Comparison of ENCODE assay signal across 16 cellular contexts in genomic region chrX:38282044-38282443, GRCh38. TPM values are rescaled to one million over a fixed set of nuclear protein-coding genes. Genes with fewer than 3 reads are reported as not detected.
DNase-seq lines count a peak whose midpoint lies in the region; ATAC-seq and TF ChIP-seq lines count a peak whose summit lies in the region.
"Had no signal": no experiment of that assay in that cellular context is flagged by ENCODE, and none has a peak within 500 bp of the region (broad histone marks: within the 10 kb centered on the region; RNA-seq: fewer than 3 reads in every experiment).

No MANE protein-coding gene starts in this region.

- in situ Hi-C loops in astrocyte of the cerebellum (cut with HindIII; ENCODE audit: low sequenced_read_pairs): no loop called here

- no peaks in the 10 kb centered on the region for H3K4me1 ChIP-seq in breast epithelium
- no peaks in the 10 kb centered on the region for H3K4me1 ChIP-seq in cardiac muscle cell (ENCODE audit: low read depth)
- H3K4me1 ChIP-seq in thoracic aorta (ENCODE audit: control insufficient read depth in 1 of 2, low read depth in 2 of 2): no peaks in the 10 kb centered on the region
- H3K4me1 ChIP-seq: parathyroid adenoma, thyroid gland had no signal

- H3K9me3 Mint-ChIP-seq in MCF 10A (ENCODE audit: unreplicated experiment): no peaks in the 10 kb centered on the region
- no peaks in the 10 kb centered on the region for H3K9me3 Mint-ChIP-seq in glutamatergic neuron (ENCODE audit: unreplicated experiment)
- H3K9me3 Mint-ChIP-seq: activated CD4-positive, alpha-beta T cell treated with anti-CD3 and anti-CD28 coated beads, Interleukin-2, amount 10 ng/mL, durations not matched to agents 7 days and 5 days; effector memory CD8-positive, alpha-beta T cell had no signal

- H3K4me1 Mint-ChIP-seq in MCF 10A (ENCODE audit: insufficient read depth, unreplicated experiment) (peaks cover 6% of the 10 kb centered on the region), glutamatergic neuron (ENCODE audit: low read depth, unreplicated experiment) (no peaks in the 10 kb centered on the region)
- H3K4me1 Mint-ChIP-seq: activated CD4-positive, alpha-beta T cell treated with anti-CD3 and anti-CD28 coated beads, Interleukin-2, amount 10 ng/mL, durations not matched to agents 7 days and 5 days had no signal

- no peak for ATAC-seq in thoracic aorta (ENCODE audit: insufficient number of reproducible peaks, low FRiP score, low read depth)
- ATAC-seq: effector memory CD8-positive, alpha-beta T cell had no signal

- H3K4me3 ChIP-seq in breast epithelium (no peak overlapping the region), astrocyte of the cerebellum (ENCODE audit: low read depth, low read length) (no peak overlapping the region), cardiac muscle cell (no peak overlapping the region), thoracic aorta (no peak overlapping the region), WERI-Rb-1 (ENCODE audit: low read depth, low read length) (no peak overlapping the region)
- H3K4me3 ChIP-seq: thyroid gland had no signal

- H3K4me3 Mint-ChIP-seq in MCF 10A (ENCODE audit: unreplicated experiment): no peak overlapping the region
- H3K4me3 Mint-ChIP-seq in glutamatergic neuron (ENCODE audit: unreplicated experiment): no peak overlapping the region
- H3K4me3 Mint-ChIP-seq: activated CD4-positive, alpha-beta T cell treated with anti-CD3 and anti-CD28 coated beads, Interleukin-2, amount 10 ng/mL, durations not matched to agents 7 days and 5 days; effector memory CD8-positive, alpha-beta T cell had no signal

- DNase-seq in MCF 10A (ENCODE audit: unreplicated experiment): no peak
- no peak for DNase-seq in breast epithelium (ENCODE audit: low spot score in 2 of 2)
- no peak for DNase-seq in astrocyte of the cerebellum (ENCODE audit: low read depth)
- peak; percentile 14 to 48 for DNase-seq in cardiac muscle cell (ENCODE audit: low read depth in 1 of 2, low spot score in 1 of 2)
- DNase-seq in thoracic aorta (ENCODE audit: low spot score): no peak
- DNase-seq in NCI-H2081 (lab: John Stamatoyannopoulos, UW): no peak
- DNase-seq in WERI-Rb-1: no peak
- no peak for DNase-seq in glutamatergic neuron
- DNase-seq: activated CD4-positive, alpha-beta T cell treated with anti-CD3 and anti-CD28 coated beads, Interleukin-2, amount 10 ng/mL, durations not matched to agents 7 days and 5 days; activated naive CD4-positive, alpha-beta T cell; AML-193; effector memory CD8-positive, alpha-beta T cell; NCI-H2171; SIG-M5; thyroid gland had no signal

- H3K27me3 Mint-ChIP-seq in MCF 10A (ENCODE audit: insufficient read depth, unreplicated experiment): peaks cover 32% of the 10 kb centered on the region
- H3K27me3 Mint-ChIP-seq in glutamatergic neuron (ENCODE audit: unreplicated experiment): peaks cover 2% of the 10 kb centered on the region
- H3K27me3 Mint-ChIP-seq: activated CD4-positive, alpha-beta T cell treated with anti-CD3 and anti-CD28 coated beads, Interleukin-2, amount 10 ng/mL, durations not matched to agents 7 days and 5 days; effector memory CD8-positive, alpha-beta T cell had no signal

- peaks cover 0 to 10% of the 10 kb centered on the region in 2 donors for H3K27me3 ChIP-seq in breast epithelium
- no peaks in the 10 kb centered on the region for H3K27me3 ChIP-seq in cardiac muscle cell
- H3K27me3 ChIP-seq in thoracic aorta (replicated peaks; ENCODE audit: insufficient read depth): no peaks in the 10 kb centered on the region
- H3K27me3 ChIP-seq in WERI-Rb-1 (ENCODE audit: insufficient read depth, low read depth, severe bottlenecking): no peaks in the 10 kb centered on the region
- H3K27me3 ChIP-seq: thyroid gland had no signal

- BruUV-seq in MCF 10A (replicated peaks; lab: Mats Ljungman, UMichigan): no TSS peak

- no peak overlapping the region for H3K27ac Mint-ChIP-seq in MCF 10A (ENCODE audit: low read depth, unreplicated experiment)
- H3K27ac Mint-ChIP-seq in glutamatergic neuron (ENCODE audit: unreplicated experiment): no peak overlapping the region
- H3K27ac Mint-ChIP-seq: activated CD4-positive, alpha-beta T cell treated with anti-CD3 and anti-CD28 coated beads, Interleukin-2, amount 10 ng/mL, durations not matched to agents 7 days and 5 days; effector memory CD8-positive, alpha-beta T cell had no signal

- CTCF ChIA-PET in MCF 10A (lab: Yijun Ruan, JAX): interaction anchor here (1.9 kb wide), 1 partner anchor 63 kb away, joined by 6 read pairs; no protein-coding TSS in a partner anchor

- H3K9me3 ChIP-seq in breast epithelium (no peaks in the 10 kb centered on the region), cardiac muscle cell (ENCODE audit: low read depth) (no peaks in the 10 kb centered on the region), thoracic aorta (no peaks in the 10 kb centered on the region), WERI-Rb-1 (ENCODE audit: severe bottlenecking) (no peaks in the 10 kb centered on the region)
- H3K9me3 ChIP-seq: thyroid gland had no signal

- H3K27ac ChIP-seq in breast epithelium: no peak overlapping the region
- no peak overlapping the region for H3K27ac ChIP-seq in cardiac muscle cell
- no peak overlapping the region for H3K27ac ChIP-seq in thoracic aorta
- H3K27ac ChIP-seq in WERI-Rb-1: no peak overlapping the region
- H3K27ac ChIP-seq: parathyroid adenoma, thyroid gland had no signal

- no peaks in the 10 kb centered on the region for H3K36me3 ChIP-seq in breast epithelium
- H3K36me3 ChIP-seq in cardiac muscle cell: no peaks in the 10 kb centered on the region
- H3K36me3 ChIP-seq in thoracic aorta: no peaks in the 10 kb centered on the region
- H3K36me3 ChIP-seq in WERI-Rb-1: no peaks in the 10 kb centered on the region
- H3K36me3 ChIP-seq: thyroid gland had no signal

- intact Hi-C loops in MCF 10A (cut with micrococcal nuclease): no loop called here
- intact Hi-C loops in breast epithelium (cut with DNase I; ENCODE audit: low total_unique reads): no loop called here

- TF ChIP-seq POLR2A in breast epithelium (IDR thresholded peaks at IDR 0.05): no peak

- POLR2A ChIA-PET in MCF 10A (lab: Yijun Ruan, JAX): interaction anchor here (0.7 to 0.8 kb wide), 2 partner anchors 9 to 14 kb away, joined by 3 to 5 read pairs; no protein-coding TSS in a partner anchor

- TF ChIP-seq CTCF in MCF 10A (IDR thresholded peaks at IDR 0.05; ENCODE audit: unreplicated experiment): peak; percentile 10
- TF ChIP-seq CTCF in breast epithelium (IDR thresholded peaks at IDR 0.05): no peak
- peak; percentile 75 for TF ChIP-seq CTCF in astrocyte of the cerebellum (IDR thresholded peaks at IDR 0.05; ENCODE audit: low read depth, low read length, missing control alignments)
- peak; percentile 71 for TF ChIP-seq CTCF in cardiac muscle cell (IDR thresholded peaks at IDR 0.05; ENCODE audit: low read depth, low read length)
- TF ChIP-seq CTCF in thoracic aorta (IDR thresholded peaks at IDR 0.05): peak; percentile 27
- no peak for TF ChIP-seq CTCF in WERI-Rb-1 (IDR thresholded peaks at IDR 0.05; ENCODE audit: low read depth, low read length)
- no peak for TF ChIP-seq CTCF in glutamatergic neuron (IDR thresholded peaks at IDR 0.05; ENCODE audit: partially characterized antibody, unreplicated experiment)

- H3K36me3 Mint-ChIP-seq in MCF 10A (ENCODE audit: insufficient read depth, unreplicated experiment) (peaks cover 17% of the 10 kb centered on the region), glutamatergic neuron (ENCODE audit: unreplicated experiment) (peaks cover 3% of the 10 kb centered on the region)

RNA-seq across cellular contexts. Expression of gene RPGR, which starts 45.3 kb away (rescaled TPM):
- 18.9 and 23.8 TPM in 2 replicates for total RNA-seq in MCF 10A (2022)
- total RNA-seq in breast epithelium: 10 to 100 TPM; 33.1 to 40.3 (median 38.6) TPM
- 6.3 and 7.6 TPM in 2 replicates for total RNA-seq in cardiac muscle cell
- 6.5 and 7.3 TPM in 2 replicates for polyA plus RNA-seq in cardiac muscle cell
- total RNA-seq in thoracic aorta: 10 to 100 TPM; 12.6 to 37.2 TPM
- total RNA-seq in glutamatergic neuron (ENCODE audit: unreplicated experiment): 4.6 TPM

Comparison
In these comparisons a context has a peak if more than half of its experiments do, and no peak if none do; other contexts are left out.
1. CTCF ChIP-seq: peak in MCF 10A (single experiment), astrocyte of the cerebellum (single experiment), cardiac muscle cell (single experiment) and thoracic aorta (single experiment); none in breast epithelium (0 of 3), WERI-Rb-1 (single experiment) and glutamatergic neuron (single experiment).
2. DNase-seq: peak in cardiac muscle cell (2 of 2); none in MCF 10A (single experiment), breast epithelium (0 of 2), astrocyte of the cerebellum (single experiment), thoracic aorta (single experiment), NCI-H2081 (0 of 2), WERI-Rb-1 (single experiment) and glutamatergic neuron (single experiment).